In the genomic region with DNA sequence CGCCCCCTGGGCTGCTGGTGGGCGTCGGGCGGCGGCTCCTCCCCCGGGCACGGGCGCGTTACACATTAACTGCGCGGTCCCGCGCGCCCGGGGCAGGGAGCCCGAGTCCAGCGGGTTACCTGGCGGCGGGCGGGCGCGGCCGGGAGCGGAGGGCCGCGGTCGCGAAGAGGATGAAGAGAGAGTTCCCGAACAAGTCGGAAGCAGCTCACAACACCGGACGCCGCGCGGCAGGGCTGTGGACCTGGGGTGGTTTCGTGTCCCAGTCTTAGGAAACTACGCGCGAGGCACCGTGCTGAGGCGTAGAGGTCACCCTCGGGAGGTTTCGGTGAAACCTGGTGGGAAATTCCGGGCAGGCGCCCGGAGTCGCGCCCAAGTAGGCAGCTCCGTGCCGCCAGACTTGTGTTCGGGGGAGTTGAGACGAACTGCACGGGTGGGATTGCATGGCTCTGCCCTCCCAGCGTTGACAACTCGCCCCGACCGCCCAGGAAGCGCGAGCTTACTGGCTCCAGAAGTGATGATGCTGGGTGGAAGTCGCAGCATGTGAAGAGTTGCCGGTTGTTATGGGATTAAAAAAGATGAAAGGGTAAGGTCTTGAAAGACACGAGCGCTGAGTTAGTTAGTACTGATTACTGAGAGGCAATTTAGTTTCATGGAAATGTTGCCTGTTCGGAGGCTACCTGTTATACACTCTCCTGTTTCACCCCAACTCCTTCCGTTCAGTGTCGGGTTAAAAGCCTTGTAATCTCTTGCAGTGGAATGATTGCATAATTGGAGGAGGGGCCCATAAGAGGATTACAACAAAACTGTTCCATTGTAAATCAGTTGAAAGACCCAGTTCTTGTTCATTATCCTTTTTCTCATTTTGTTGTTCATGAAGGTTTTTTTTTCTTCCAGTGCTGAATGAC, we compare ENCODE assay signal across 1 cellular context.
A peak's percentile ranks its signal among the peaks of the same experiment; 100 is the strongest.
TF ChIP-seq lines count a peak whose summit lies in the region.

No MANE protein-coding gene starts in this region.

TF ChIP-seq in HepG2, 621 proteins besides CTCF, POLR2A, EP300 and RAD21 (continued from another document):
- TF ChIP-seq, protein P1, sequence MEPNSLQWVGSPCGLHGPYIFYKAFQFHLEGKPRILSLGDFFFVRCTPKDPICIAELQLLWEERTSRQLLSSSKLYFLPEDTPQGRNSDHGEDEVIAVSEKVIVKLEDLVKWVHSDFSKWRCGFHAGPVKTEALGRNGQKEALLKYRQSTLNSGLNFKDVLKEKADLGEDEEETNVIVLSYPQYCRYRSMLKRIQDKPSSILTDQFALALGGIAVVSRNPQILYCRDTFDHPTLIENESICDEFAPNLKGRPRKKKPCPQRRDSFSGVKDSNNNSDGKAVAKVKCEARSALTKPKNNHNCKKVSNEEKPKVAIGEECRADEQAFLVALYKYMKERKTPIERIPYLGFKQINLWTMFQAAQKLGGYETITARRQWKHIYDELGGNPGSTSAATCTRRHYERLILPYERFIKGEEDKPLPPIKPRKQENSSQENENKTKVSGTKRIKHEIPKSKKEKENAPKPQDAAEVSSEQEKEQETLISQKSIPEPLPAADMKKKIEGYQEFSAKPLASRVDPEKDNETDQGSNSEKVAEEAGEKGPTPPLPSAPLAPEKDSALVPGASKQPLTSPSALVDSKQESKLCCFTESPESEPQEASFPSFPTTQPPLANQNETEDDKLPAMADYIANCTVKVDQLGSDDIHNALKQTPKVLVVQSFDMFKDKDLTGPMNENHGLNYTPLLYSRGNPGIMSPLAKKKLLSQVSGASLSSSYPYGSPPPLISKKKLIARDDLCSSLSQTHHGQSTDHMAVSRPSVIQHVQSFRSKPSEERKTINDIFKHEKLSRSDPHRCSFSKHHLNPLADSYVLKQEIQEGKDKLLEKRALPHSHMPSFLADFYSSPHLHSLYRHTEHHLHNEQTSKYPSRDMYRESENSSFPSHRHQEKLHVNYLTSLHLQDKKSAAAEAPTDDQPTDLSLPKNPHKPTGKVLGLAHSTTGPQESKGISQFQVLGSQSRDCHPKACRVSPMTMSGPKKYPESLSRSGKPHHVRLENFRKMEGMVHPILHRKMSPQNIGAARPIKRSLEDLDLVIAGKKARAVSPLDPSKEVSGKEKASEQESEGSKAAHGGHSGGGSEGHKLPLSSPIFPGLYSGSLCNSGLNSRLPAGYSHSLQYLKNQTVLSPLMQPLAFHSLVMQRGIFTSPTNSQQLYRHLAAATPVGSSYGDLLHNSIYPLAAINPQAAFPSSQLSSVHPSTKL (CRISPR knock-in tag; IDR thresholded peaks at IDR 0.05): peak; percentile 57
- TF ChIP-seq ETV5 (CRISPR knock-in tag; IDR thresholded peaks at IDR 0.05; ENCODE audit: borderline replicate concordance) (peak; percentile 29; the same call in 1 of the 2 replicates), FIP1L1 (IDR thresholded peaks at IDR 0.05; ENCODE audit: borderline replicate concordance, insufficient read depth, low read depth, low read length) (no peak), ZNF749 (CRISPR knock-in tag; IDR thresholded peaks at IDR 0.05; ENCODE audit: borderline replicate concordance) (0 out of 2 replicates have a peak, but pooled peaks have one; percentile 11), GABPA (IDR thresholded peaks at IDR 0.05; ENCODE audit: low read depth, low read length) (no peak), GABPA (CRISPR knock-in tag; IDR thresholded peaks at IDR 0.05; ENCODE audit: low read depth) (peak; percentile 37; the same call in 1 of the 2 replicates), DNMT3B (CRISPR knock-in tag; conservative IDR thresholded peaks at IDR 0.05) (0 out of 2 replicates have a peak, but pooled peaks have one; percentile 29), ZNF766 (CRISPR knock-in tag; IDR thresholded peaks at IDR 0.05; ENCODE audit: borderline replicate concordance) (no peak), HNRNPUL1 (IDR thresholded peaks at IDR 0.05; ENCODE audit: low read depth, low read length) (peak; percentile 95), ZSCAN31 (CRISPR knock-in tag; IDR thresholded peaks at IDR 0.05; ENCODE audit: low read depth) (0 out of 2 replicates have a peak, but pooled peaks have one; percentile 13), SIX4 (CRISPR knock-in tag; IDR thresholded peaks at IDR 0.05) (peak; percentile 88), FLYWCH1 (CRISPR knock-in tag; IDR thresholded peaks at IDR 0.05) (0 out of 2 replicates have a peak, but pooled peaks have one; percentile 9), ZNF772 (CRISPR knock-in tag; IDR thresholded peaks at IDR 0.05) (0 out of 2 replicates have a peak, but pooled peaks have one; percentile 51), HMG20B (CRISPR knock-in tag; conservative IDR thresholded peaks at IDR 0.05) (0 out of 2 replicates have a peak, but pooled peaks have one; percentile 37), SNAI1 (CRISPR knock-in tag; IDR thresholded peaks at IDR 0.05; ENCODE audit: borderline replicate concordance) (no peak; the same call in 1 of the 2 replicates), SRF (IDR thresholded peaks at IDR 0.05; ENCODE audit: low read depth, low read length) (no peak), LCORL (IDR thresholded peaks at IDR 0.05) (no peak), LCORL (CRISPR knock-in tag; IDR thresholded peaks at IDR 0.05) (0 out of 2 replicates have a peak, but pooled peaks have one; percentile 33)
- TF ChIP-seq, protein P2, sequence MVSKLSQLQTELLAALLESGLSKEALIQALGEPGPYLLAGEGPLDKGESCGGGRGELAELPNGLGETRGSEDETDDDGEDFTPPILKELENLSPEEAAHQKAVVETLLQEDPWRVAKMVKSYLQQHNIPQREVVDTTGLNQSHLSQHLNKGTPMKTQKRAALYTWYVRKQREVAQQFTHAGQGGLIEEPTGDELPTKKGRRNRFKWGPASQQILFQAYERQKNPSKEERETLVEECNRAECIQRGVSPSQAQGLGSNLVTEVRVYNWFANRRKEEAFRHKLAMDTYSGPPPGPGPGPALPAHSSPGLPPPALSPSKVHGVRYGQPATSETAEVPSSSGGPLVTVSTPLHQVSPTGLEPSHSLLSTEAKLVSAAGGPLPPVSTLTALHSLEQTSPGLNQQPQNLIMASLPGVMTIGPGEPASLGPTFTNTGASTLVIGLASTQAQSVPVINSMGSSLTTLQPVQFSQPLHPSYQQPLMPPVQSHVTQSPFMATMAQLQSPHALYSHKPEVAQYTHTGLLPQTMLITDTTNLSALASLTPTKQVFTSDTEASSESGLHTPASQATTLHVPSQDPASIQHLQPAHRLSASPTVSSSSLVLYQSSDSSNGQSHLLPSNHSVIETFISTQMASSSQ (IDR thresholded peaks at IDR 0.05; ENCODE audit: low read depth): no peak; the same call in 1 of the 2 replicates
- TF ChIP-seq, protein P2 (CRISPR knock-in tag; IDR thresholded peaks at IDR 0.05; ENCODE audit: borderline replicate concordance): peak; percentile 91
- TF ChIP-seq, protein P3, sequence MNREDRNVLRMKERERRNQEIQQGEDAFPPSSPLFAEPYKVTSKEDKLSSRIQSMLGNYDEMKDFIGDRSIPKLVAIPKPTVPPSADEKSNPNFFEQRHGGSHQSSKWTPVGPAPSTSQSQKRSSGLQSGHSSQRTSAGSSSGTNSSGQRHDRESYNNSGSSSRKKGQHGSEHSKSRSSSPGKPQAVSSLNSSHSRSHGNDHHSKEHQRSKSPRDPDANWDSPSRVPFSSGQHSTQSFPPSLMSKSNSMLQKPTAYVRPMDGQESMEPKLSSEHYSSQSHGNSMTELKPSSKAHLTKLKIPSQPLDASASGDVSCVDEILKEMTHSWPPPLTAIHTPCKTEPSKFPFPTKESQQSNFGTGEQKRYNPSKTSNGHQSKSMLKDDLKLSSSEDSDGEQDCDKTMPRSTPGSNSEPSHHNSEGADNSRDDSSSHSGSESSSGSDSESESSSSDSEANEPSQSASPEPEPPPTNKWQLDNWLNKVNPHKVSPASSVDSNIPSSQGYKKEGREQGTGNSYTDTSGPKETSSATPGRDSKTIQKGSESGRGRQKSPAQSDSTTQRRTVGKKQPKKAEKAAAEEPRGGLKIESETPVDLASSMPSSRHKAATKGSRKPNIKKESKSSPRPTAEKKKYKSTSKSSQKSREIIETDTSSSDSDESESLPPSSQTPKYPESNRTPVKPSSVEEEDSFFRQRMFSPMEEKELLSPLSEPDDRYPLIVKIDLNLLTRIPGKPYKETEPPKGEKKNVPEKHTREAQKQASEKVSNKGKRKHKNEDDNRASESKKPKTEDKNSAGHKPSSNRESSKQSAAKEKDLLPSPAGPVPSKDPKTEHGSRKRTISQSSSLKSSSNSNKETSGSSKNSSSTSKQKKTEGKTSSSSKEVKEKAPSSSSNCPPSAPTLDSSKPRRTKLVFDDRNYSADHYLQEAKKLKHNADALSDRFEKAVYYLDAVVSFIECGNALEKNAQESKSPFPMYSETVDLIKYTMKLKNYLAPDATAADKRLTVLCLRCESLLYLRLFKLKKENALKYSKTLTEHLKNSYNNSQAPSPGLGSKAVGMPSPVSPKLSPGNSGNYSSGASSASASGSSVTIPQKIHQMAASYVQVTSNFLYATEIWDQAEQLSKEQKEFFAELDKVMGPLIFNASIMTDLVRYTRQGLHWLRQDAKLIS (CRISPR knock-in tag; IDR thresholded peaks at IDR 0.05): no peak
- TF ChIP-seq, protein P4, sequence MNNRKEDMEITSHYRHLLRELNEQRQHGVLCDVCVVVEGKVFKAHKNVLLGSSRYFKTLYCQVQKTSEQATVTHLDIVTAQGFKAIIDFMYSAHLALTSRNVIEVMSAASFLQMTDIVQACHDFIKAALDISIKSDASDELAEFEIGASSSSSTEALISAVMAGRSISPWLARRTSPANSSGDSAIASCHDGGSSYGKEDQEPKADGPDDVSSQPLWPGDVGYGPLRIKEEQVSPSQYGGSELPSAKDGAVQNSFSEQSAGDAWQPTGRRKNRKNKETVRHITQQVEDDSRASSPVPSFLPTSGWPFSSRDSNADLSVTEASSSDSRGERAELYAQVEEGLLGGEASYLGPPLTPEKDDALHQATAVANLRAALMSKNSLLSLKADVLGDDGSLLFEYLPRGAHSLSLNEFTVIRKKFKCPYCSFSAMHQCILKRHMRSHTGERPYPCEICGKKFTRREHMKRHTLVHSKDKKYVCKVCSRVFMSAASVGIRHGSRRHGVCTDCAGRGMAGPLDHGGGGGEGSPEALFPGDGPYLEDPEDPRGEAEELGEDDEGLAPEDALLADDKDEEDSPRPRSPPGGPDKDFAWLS (CRISPR knock-in tag; IDR thresholded peaks at IDR 0.05; ENCODE audit: borderline replicate concordance): 0 out of 2 replicates have a peak, but pooled peaks have one; percentile 57
- TF ChIP-seq, protein P5, sequence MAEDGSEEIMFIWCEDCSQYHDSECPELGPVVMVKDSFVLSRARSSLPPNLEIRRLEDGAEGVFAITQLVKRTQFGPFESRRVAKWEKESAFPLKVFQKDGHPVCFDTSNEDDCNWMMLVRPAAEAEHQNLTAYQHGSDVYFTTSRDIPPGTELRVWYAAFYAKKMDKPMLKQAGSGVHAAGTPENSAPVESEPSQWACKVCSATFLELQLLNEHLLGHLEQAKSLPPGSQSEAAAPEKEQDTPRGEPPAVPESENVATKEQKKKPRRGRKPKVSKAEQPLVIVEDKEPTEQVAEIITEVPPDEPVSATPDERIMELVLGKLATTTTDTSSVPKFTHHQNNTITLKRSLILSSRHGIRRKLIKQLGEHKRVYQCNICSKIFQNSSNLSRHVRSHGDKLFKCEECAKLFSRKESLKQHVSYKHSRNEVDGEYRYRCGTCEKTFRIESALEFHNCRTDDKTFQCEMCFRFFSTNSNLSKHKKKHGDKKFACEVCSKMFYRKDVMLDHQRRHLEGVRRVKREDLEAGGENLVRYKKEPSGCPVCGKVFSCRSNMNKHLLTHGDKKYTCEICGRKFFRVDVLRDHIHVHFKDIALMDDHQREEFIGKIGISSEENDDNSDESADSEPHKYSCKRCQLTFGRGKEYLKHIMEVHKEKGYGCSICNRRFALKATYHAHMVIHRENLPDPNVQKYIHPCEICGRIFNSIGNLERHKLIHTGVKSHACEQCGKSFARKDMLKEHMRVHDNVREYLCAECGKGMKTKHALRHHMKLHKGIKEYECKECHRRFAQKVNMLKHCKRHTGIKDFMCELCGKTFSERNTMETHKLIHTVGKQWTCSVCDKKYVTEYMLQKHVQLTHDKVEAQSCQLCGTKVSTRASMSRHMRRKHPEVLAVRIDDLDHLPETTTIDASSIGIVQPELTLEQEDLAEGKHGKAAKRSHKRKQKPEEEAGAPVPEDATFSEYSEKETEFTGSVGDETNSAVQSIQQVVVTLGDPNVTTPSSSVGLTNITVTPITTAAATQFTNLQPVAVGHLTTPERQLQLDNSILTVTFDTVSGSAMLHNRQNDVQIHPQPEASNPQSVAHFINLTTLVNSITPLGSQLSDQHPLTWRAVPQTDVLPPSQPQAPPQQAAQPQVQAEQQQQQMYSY (CRISPR knock-in tag; IDR thresholded peaks at IDR 0.05): no peak
- TF ChIP-seq, protein P6, sequence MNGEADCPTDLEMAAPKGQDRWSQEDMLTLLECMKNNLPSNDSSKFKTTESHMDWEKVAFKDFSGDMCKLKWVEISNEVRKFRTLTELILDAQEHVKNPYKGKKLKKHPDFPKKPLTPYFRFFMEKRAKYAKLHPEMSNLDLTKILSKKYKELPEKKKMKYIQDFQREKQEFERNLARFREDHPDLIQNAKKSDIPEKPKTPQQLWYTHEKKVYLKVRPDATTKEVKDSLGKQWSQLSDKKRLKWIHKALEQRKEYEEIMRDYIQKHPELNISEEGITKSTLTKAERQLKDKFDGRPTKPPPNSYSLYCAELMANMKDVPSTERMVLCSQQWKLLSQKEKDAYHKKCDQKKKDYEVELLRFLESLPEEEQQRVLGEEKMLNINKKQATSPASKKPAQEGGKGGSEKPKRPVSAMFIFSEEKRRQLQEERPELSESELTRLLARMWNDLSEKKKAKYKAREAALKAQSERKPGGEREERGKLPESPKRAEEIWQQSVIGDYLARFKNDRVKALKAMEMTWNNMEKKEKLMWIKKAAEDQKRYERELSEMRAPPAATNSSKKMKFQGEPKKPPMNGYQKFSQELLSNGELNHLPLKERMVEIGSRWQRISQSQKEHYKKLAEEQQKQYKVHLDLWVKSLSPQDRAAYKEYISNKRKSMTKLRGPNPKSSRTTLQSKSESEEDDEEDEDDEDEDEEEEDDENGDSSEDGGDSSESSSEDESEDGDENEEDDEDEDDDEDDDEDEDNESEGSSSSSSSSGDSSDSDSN (CRISPR knock-in tag; IDR thresholded peaks at IDR 0.05): peak; percentile 69; the same call in 1 of the 2 replicates
